ENCODE assay signal across 23 cellular contexts in the genomic region with DNA sequence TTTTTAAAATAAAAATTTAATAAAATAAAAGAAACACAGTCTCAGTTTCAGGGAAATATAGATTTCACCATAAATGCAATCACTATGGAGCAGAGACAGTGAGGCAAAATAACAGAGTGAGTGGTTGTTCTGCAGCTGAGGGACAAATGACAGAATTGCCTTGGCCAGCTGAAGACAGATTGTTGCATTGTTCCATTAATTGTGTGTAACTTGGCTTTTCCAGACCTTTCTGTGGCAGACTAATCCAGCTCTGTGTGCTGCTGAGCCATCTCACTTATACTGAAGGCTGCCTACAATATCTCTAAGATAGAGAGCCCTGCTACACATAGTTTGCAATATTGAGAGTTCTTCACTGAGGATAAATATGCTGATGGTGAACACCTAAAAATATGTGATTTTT. TPM values are rescaled to one million over a fixed set of nuclear protein-coding genes. Genes with fewer than 3 reads are reported as not detected.
"Had no signal": no experiment of that assay in that cellular context is flagged by ENCODE, and none has a peak within 500 bp of the region (broad histone marks: within the 10 kb centered on the region; RNA-seq: fewer than 3 reads in every experiment).

No MANE protein-coding gene starts in this region.

- H3K36me3 ChIP-seq: gastroesophageal sphincter, left ventricle myocardium inferior, lower lobe of right lung, right lobe of liver, spleen, transverse colon had no signal

- H3K9ac ChIP-seq: parathyroid adenoma had no signal

- FAIRE-seq: endometrium, kidney had no signal

- H3K27me3 ChIP-seq: gastroesophageal sphincter, right lobe of liver, spleen, testis, transverse colon had no signal

- H3K27ac ChIP-seq: gastroesophageal sphincter, left ventricle myocardium inferior, lower lobe of right lung, parathyroid adenoma, psoas muscle, right lobe of liver, spleen, testis, transverse colon had no signal

- H2AFZ ChIP-seq: parathyroid adenoma had no signal

- ATAC-seq: esophagus mucosa; gastroesophageal sphincter; left cardiac atrium; psoas muscle; right lobe of liver; stimulated activated memory B cell treated with anti-CD40 and anti-IgM and Interleukin-4, amounts not matched to agents 10 μg/mL and 1 μg/mL and 100 μg/mL, for 72 hours had no signal

- H3K79me2 ChIP-seq: parathyroid adenoma had no signal

- H3K4me1 ChIP-seq: lower lobe of right lung, parathyroid adenoma, psoas muscle, right lobe of liver, spleen, testis had no signal

- DNase-seq: effector memory CD4-positive, alpha-beta T cell; kidney; left cardiac atrium; left ventricle myocardium inferior; lower lobe of right lung; mesenchymal stem cell; naive B cell; nephron progenitor cell; psoas muscle; retina; right lobe of liver; spleen; stimulated activated CD4-positive, alpha-beta T cell treated with anti-CD3 and anti-CD28 coated beads, Interleukin-15, amount 100 ng/mL, for 24 hours; stimulated activated CD4-positive, alpha-beta T cell treated with anti-CD3 and anti-CD28 coated beads, Interleukin-1b, Interleukin-23, amount 100 ng/mL, for 48 hours; stimulated activated CD4-positive, alpha-beta T cell treated with anti-CD3 and anti-CD28 coated beads, Interleukin-4, amount 100 ng/mL, for 24 hours; testis; transverse colon had no signal

- H3K9me3 ChIP-seq: gastroesophageal sphincter, left ventricle myocardium inferior, lower lobe of right lung, psoas muscle, right lobe of liver, spleen, testis, transverse colon had no signal

- H3K4me3 ChIP-seq: gastroesophageal sphincter, left ventricle myocardium inferior, lower lobe of right lung, psoas muscle, right lobe of liver, spleen, testis, transverse colon had no signal

RNA-seq across cellular contexts. Expression of gene LRRTM1, which starts 11.5 kb away (rescaled TPM):
- total RNA-seq: esophagus mucosa, fibroblast of lung, lower lobe of right lung, spleen had no signal
- polyA plus RNA-seq: fibroblast of lung had no signal
